15 cellular contexts compared by ENCODE assay signal in genomic region chr22:28977050-28977449, GRCh38.
DNase-seq lines count a peak whose midpoint lies in the region; ATAC-seq, FAIRE-seq and TF ChIP-seq lines count a peak whose summit lies in the region.
"Had no signal": no experiment of that assay in that cellular context is flagged by ENCODE, and none has a peak within 500 bp of the region (broad histone marks: within the 10 kb centered on the region; RNA-seq: fewer than 3 reads in every experiment).

No MANE protein-coding gene starts in this region.

- H3K79me2 ChIP-seq in H9 (ENCODE audit: insufficient read depth, low read length) (peaks cover 7% of the 10 kb centered on the region; the same call in 1 of the 2 replicates), K562 (ENCODE audit: control insufficient read depth, insufficient read depth, low read length) (no peaks in the 10 kb centered on the region)

- no peak overlapping the region for H2AFZ ChIP-seq in H9 (ENCODE audit: low read length)
- H2AFZ ChIP-seq in K562 (ENCODE audit: low read depth, low read length) = no peak overlapping the region

- no peaks in the 10 kb centered on the region for H3K27me3 ChIP-seq in H9 (ENCODE audit: insufficient read depth, low read length)
- H3K27me3 ChIP-seq in K562 (ENCODE audit: control insufficient read depth in 2 of 2, insufficient read depth in 2 of 2, low read length in 2 of 2) = no peaks in the 10 kb centered on the region
- no peaks in the 10 kb centered on the region for H3K27me3 ChIP-seq in right atrium auricular region
- no peaks in the 10 kb centered on the region for H3K27me3 ChIP-seq in psoas muscle (ENCODE audit: insufficient read depth in 3 of 3, low read length in 2 of 3)
- H3K27me3 ChIP-seq in BE2C = no peaks in the 10 kb centered on the region
- H3K27me3 ChIP-seq: testis had no signal

- H3K4ac ChIP-seq in H9 (ENCODE audit: low read depth, low read length) = no peak overlapping the region

- H3K4me2 ChIP-seq in H9 (ENCODE audit: insufficient read depth, insufficient read length, low read length) = no peak overlapping the region
- no peak overlapping the region for H3K4me2 ChIP-seq in K562 (ENCODE audit: insufficient read depth, low read length)

- H3K36me3 Mint-ChIP-seq in H9 (ENCODE audit: insufficient read depth in 1 of 3, low read depth in 3 of 3) = peaks cover 0 to 4% (median 0%) of the 10 kb centered on the region in 3 experiments; a peak in 1 of 7 replicates
- H3K36me3 Mint-ChIP-seq: CD8-positive, alpha-beta memory T cell; naive B cell had no signal

- H3K23ac ChIP-seq in H9 (ENCODE audit: insufficient read length, low read depth, low read length) = no peak overlapping the region

- peaks cover 39 to 40% of the 10 kb centered on the region in 2 experiments for H3K4me1 Mint-ChIP-seq in H9
- H3K4me1 Mint-ChIP-seq: CD8-positive, alpha-beta memory T cell; naive B cell had no signal

- H3K56ac ChIP-seq in H9 (ENCODE audit: insufficient read length, low read depth, low read length) = no peak overlapping the region

- no peak overlapping the region for H3T11ph ChIP-seq in H9 (ENCODE audit: low read length)

- no peak for TF ChIP-seq CTCF in H9 (conservative IDR thresholded peaks at IDR 0.05)
- TF ChIP-seq CTCF in K562 (IDR thresholded peaks at IDR 0.05 in 2 of 3, conservative IDR thresholded peaks at IDR 0.05 in 1 of 3; ENCODE audit: insufficient read depth in 2 of 3, low read depth in 1 of 3, low read length in 3 of 3) = no peak
- TF ChIP-seq CTCF in right atrium auricular region (IDR thresholded peaks at IDR 0.05) = no peak
- TF ChIP-seq CTCF in psoas muscle (IDR thresholded peaks at IDR 0.05) = no peak
- no peak for TF ChIP-seq CTCF in BE2C (IDR thresholded peaks at IDR 0.05; ENCODE audit: low read depth, low read length)

- H3K27me3 Mint-ChIP-seq in H9 (ENCODE audit: low read depth) = no peaks in the 10 kb centered on the region

- H3K4me3 Mint-ChIP-seq in H9 = no peak overlapping the region
- H3K4me3 Mint-ChIP-seq: CD8-positive, alpha-beta memory T cell; naive B cell had no signal

- TF ChIP-seq EP300 in K562 (IDR thresholded peaks at IDR 0.05; ENCODE audit: low read length) = no peak

- in situ Hi-C loops in K562 (cut with MboI) = no loop called here

- H3K4me3 ChIP-seq in K562 = no peak overlapping the region
- peak overlapping the region in 1 of 2 donors; percentile 31 for H3K4me3 ChIP-seq in right atrium auricular region
- H3K4me3 ChIP-seq in psoas muscle = peak overlapping the region; percentile 46
- no peak overlapping the region for H3K4me3 ChIP-seq in BE2C (ENCODE audit: low read depth, low read length)
- H3K4me3 ChIP-seq: testis had no signal

- no TSS peak for BruUV-seq in K562 (replicated peaks; lab: Mats Ljungman, UMichigan)

- no peak overlapping the region for H3K18ac ChIP-seq in H9 (ENCODE audit: insufficient read length, low read depth, low read length)

- H3K4me1 ChIP-seq in H9 (ENCODE audit: insufficient read depth, low read length) (peaks cover 12% of the 10 kb centered on the region; the same call in 1 of the 2 replicates), K562 (replicated peaks in 1 of 2; ENCODE audit: control insufficient read depth in 2 of 2, insufficient read depth in 2 of 2, low read length in 2 of 2) (peaks cover 0 to 7% of the 10 kb centered on the region in 2 experiments; a peak in 3 of 5 replicates), right atrium auricular region (peaks cover 0 to 19% of the 10 kb centered on the region in 2 donors), psoas muscle (peaks cover 46% of the 10 kb centered on the region), BE2C (peaks cover 6% of the 10 kb centered on the region)

- DNase-seq in H9 (no peak), K562 (ENCODE audit: extremely low read depth in 1 of 4, low spot score in 3 of 4) (no peak), right atrium auricular region (ENCODE audit: low spot score) (no peak), psoas muscle (no peak), BE2C (no peak), amniotic stem cell (lab: John Stamatoyannopoulos, UW) (no peak), SHP77 treated with DMSO at 0.1 percent for 48 hours (lab: John Stamatoyannopoulos, UW) (no peak)
- DNase-seq: activated CD4-positive, CD25-positive, alpha-beta regulatory T cell; activated naive CD4-positive, alpha-beta T cell treated with Interleukin-2 at 50 U/mL for 16 hours; CD8-positive, alpha-beta memory T cell; erythroblast; naive B cell; stimulated activated CD4-positive, alpha-beta T cell treated with anti-CD3 and anti-CD28 coated beads, Interleukin-2, amount 100 ng/mL, for 48 hours had no signal

- WGBS in H9 (ENCODE audit: extremely low coverage, insufficient read length, low lambda C conversion rate) = no CpG with 5 or more reads among the region's 4 CpGs
- WGBS in K562 (ENCODE audit: insufficient coverage, low coverage, missing lambda C conversion rate) = 66% methylated on average over 2 of the region's 4 CpGs
- 26 to 45% (median 28%) methylated on average over 4 of the region's 4 CpGs for WGBS in psoas muscle, 3 donors

- H2BK5ac ChIP-seq in H9 (ENCODE audit: insufficient read length, low read length) = no peak overlapping the region

- H4K20me1 ChIP-seq in H9 (ENCODE audit: control insufficient read depth, insufficient read depth, insufficient read length) (no peaks in the 10 kb centered on the region), K562 (replicated peaks; ENCODE audit: control insufficient read depth, insufficient read depth, low read length) (0 out of 2 replicates have a peak, but pooled peaks cover 3% of the 10 kb centered on the region)

- no peak for TF ChIP-seq RAD21 in K562 (CRISPR knock-in tag; conservative IDR thresholded peaks at IDR 0.05 in 1 of 2, IDR thresholded peaks at IDR 0.05 in 1 of 2)

- ATAC-seq in K562 (no peak), psoas muscle (peak in 1 of 4 donors; percentile 13), HG03045 (IDR thresholded peaks at IDR 0.05; ENCODE audit: unreplicated experiment) (no peak)

- no peak overlapping the region for H2BK120ac ChIP-seq in H9 (ENCODE audit: low read depth, low read length, poor library complexity, severe bottlenecking)

- H3K14ac ChIP-seq in H9 (ENCODE audit: insufficient read depth, low read length) = peak overlapping the region; percentile 66; the same call in 1 of the 2 replicates

- peak overlapping the region in 2 of 3 experiments; percentile 47 to 83; a peak in 1 of 7 replicates for H3K27ac Mint-ChIP-seq in H9
- H3K27ac Mint-ChIP-seq: CD8-positive, alpha-beta memory T cell; naive B cell had no signal

- POLR2A ChIA-PET in K562 (lab: Yijun Ruan, JAX) = no interaction called here

- H3K36me3 ChIP-seq in K562 (ENCODE audit: control insufficient read depth, insufficient read depth, low read length) (no peaks in the 10 kb centered on the region), right atrium auricular region (no peaks in the 10 kb centered on the region), psoas muscle (ENCODE audit: insufficient read depth in 1 of 2, low read depth in 1 of 2) (no peaks in the 10 kb centered on the region), BE2C (no peaks in the 10 kb centered on the region)

- CTCF ChIA-PET in K562 (lab: Yijun Ruan, JAX; ENCODE audit: low intra/inter-chr PET ratio) = no interaction called here

- no peaks in the 10 kb centered on the region for H3K9me1 ChIP-seq in K562 (ENCODE audit: control insufficient read depth, insufficient read depth, low read length)

- TF ChIP-seq POLR2A in K562 (conservative IDR thresholded peaks at IDR 0.05) = no peak

- H3K9me3 ChIP-seq in H9 (ENCODE audit: control insufficient read depth, low read depth, low read length) = no peaks in the 10 kb centered on the region
- no peaks in the 10 kb centered on the region for H3K9me3 ChIP-seq in K562 (replicated peaks; ENCODE audit: control insufficient read depth, insufficient read depth, low read depth, low read length)
- H3K9me3 ChIP-seq in right atrium auricular region = no peaks in the 10 kb centered on the region
- no peaks in the 10 kb centered on the region for H3K9me3 ChIP-seq in psoas muscle
- no peaks in the 10 kb centered on the region for H3K9me3 ChIP-seq in BE2C
- H3K9me3 ChIP-seq: testis had no signal

- no peak overlapping the region for H4K5ac ChIP-seq in H9 (ENCODE audit: insufficient read length, low read depth, low read length)

- no peak overlapping the region for H2BK15ac ChIP-seq in H9 (ENCODE audit: low read depth, low read length)

- H3K27ac ChIP-seq in H9 (ENCODE audit: insufficient read length, low read depth, low read length) = no peak overlapping the region
- H3K27ac ChIP-seq in K562 (ENCODE audit: extremely low read depth, low read depth, low read length) = no peak overlapping the region
- H3K27ac ChIP-seq in right atrium auricular region = peak overlapping the region; percentile 24 to 47
- H3K27ac ChIP-seq in psoas muscle = peak overlapping the region; percentile 86

- no peak overlapping the region for H2BK20ac ChIP-seq in H9 (ENCODE audit: low read depth, low read length, poor library complexity, severe bottlenecking)

- intact Hi-C loops in K562 (cut with micrococcal nuclease) (no loop called here), psoas muscle (cut with DNase I) (loop anchor here (2.0 to 5.0 kb wide), 3 partner anchors 55 to 95 kb away; partner anchors contain the start of gene ZNRF3 (in 1 of the 2))

- H4K8ac ChIP-seq in H9 (replicated peaks; ENCODE audit: insufficient read length, low read depth, low read length) = no peak overlapping the region

- H3K23me2 ChIP-seq in H9 (ENCODE audit: insufficient read length, low read depth, low read length, poor library complexity, severe bottlenecking) = no peaks in the 10 kb centered on the region

- H3K79me1 ChIP-seq in H9 (ENCODE audit: insufficient read depth, low read depth, low read length, poor library complexity, severe bottlenecking) = no peaks in the 10 kb centered on the region

- no peak overlapping the region for H2AK5ac ChIP-seq in H9 (ENCODE audit: insufficient read length, low read length)

- H3K9ac ChIP-seq in H9 (ENCODE audit: extremely low read depth, insufficient read length, low read length) = no peak overlapping the region
- H3K9ac ChIP-seq in K562 (ENCODE audit: insufficient read depth in 1 of 2, low read depth in 2 of 2, low read length in 2 of 2) = no peak overlapping the region

- no peak overlapping the region for H4K91ac ChIP-seq in H9 (ENCODE audit: insufficient read length, low read depth, low read length)

- no peaks in the 10 kb centered on the region for H3K9me3 Mint-ChIP-seq in H9
- H3K9me3 Mint-ChIP-seq: CD8-positive, alpha-beta memory T cell; naive B cell had no signal

- FAIRE-seq in K562 (lab: Jason Lieb, UNC) = no peak

- H2BK12ac ChIP-seq in H9 (ENCODE audit: insufficient read length, low read depth, low read length) = no peak overlapping the region

TF ChIP-seq in K562, 482 proteins besides CTCF, POLR2A, EP300 and RAD21:
- TF ChIP-seq ZNF561 (CRISPR knock-in tag; conservative IDR thresholded peaks at IDR 0.05) (no peak), SAFB (IDR thresholded peaks at IDR 0.05; ENCODE audit: borderline replicate concordance, low read depth, low read length) (no peak), RFX1 (IDR thresholded peaks at IDR 0.05) (peak; percentile 40), SNAPC5 (CRISPR knock-in tag; IDR thresholded peaks at IDR 0.05) (no peak)

Comparison
In these comparisons a context has a peak if more than half of its experiments do, and no peak if none do; other contexts are left out.
1. H3K27ac ChIP-seq: peak in right atrium auricular region (2 of 2) and psoas muscle (single experiment); none in H9 (single experiment) and K562 (single experiment).